In the genomic region with DNA sequence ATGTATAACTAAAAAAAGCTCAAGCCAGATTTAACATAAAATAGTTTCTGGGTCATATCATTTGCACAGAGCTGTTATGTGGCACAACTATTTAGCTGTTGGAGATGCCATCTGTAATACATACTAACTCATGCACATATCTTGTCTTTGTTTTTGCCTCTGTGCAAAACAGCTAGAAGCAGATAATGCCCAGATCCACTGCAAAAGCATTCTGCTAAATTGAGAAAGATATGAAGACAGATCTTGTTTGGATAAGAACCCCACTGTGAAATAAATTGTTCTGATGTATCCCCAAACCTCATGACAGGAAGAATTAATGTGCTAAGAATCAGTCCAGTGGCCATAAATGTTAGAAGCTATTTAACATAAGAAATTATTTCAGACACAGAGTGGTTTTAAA, we compare ENCODE assay signal across 26 cellular contexts.
"Had no signal": no experiment of that assay in that cellular context is flagged by ENCODE, and none has a peak within 500 bp of the region (broad histone marks: within the 10 kb centered on the region; RNA-seq: fewer than 3 reads in every experiment).

No MANE protein-coding gene starts in this region.

- H3K27me3 ChIP-seq: stomach, suprapubic skin, testis, thyroid gland, tibial artery, tibial nerve, transverse colon, upper lobe of left lung, upper lobe of right lung, uterus, vagina had no signal

- H3K4me3 ChIP-seq: stomach, suprapubic skin, testis, thoracic aorta, thyroid gland, tibial artery, tibial nerve, transverse colon, upper lobe of left lung, upper lobe of right lung, uterus, vagina had no signal

- H3K27ac ChIP-seq: stomach, suprapubic skin, testis, thoracic aorta, thyroid gland, tibial artery, tibial nerve, transverse colon, upper lobe of left lung, upper lobe of right lung, uterus, vagina had no signal

- DNase-seq: stimulated activated CD4-positive, alpha-beta T cell treated with anti-CD3 and anti-CD28 coated beads, Interleukin-2, amount 100 ng/mL, for 48 hours; stimulated activated CD4-positive, alpha-beta T cell treated with anti-CD3 and anti-CD28 coated beads, Interleukin-4, amount 100 ng/mL, for 1 hour; stimulated activated CD4-positive, alpha-beta T cell treated with anti-CD3 and anti-CD28 coated beads, Interleukin-4, amount 100 ng/mL, for 24 hours; stimulated activated CD4-positive, alpha-beta T cell treated with anti-CD3 and anti-CD28 coated beads, Interleukin-4, amount 100 ng/mL, for 4 hours; stimulated activated CD8-positive, alpha-beta memory T cell treated with anti-CD3 and anti-CD28 coated beads, Interleukin-4, amount 100 ng/mL, for 48 hours; stimulated activated naive B cell treated with anti-CD40 and anti-IgM and Interleukin-4, amounts not matched to agents 10 μg/mL and 1 μg/mL and 100 μg/mL, for 72 hours; stimulated activated naive CD4-positive, alpha-beta T cell; stimulated activated naive CD4-positive, alpha-beta T cell treated with Interleukin-2 at 50 U/mL for 16 hours; stimulated activated naive CD8-positive, alpha-beta T cell treated with anti-CD3 and anti-CD28 coated beads, Interleukin-15, amount 100 ng/mL, for 72 hours; stimulated activated naive CD8-positive, alpha-beta T cell treated with anti-CD3 and anti-CD28 coated beads, Interleukin-15, Interleukin-2, amounts not matched to agents 100 U/mL and 50 U/mL, for 24 hours; stomach; substantia nigra; testis; thyroid gland; tibial artery; transverse colon; trophoblast cell; upper lobe of left lung; upper lobe of right lung; uterus had no signal

- H3K4me1 ChIP-seq: stomach, suprapubic skin, testis, tibial artery, tibial nerve, transverse colon, upper lobe of left lung, upper lobe of right lung, uterus, vagina had no signal

- ATAC-seq: stimulated activated effector memory CD8-positive, alpha-beta T cell treated with anti-CD3 and anti-CD28 coated beads, Interleukin-12 subunit alpha, Interleukin-12 subunit beta, amount 100 ng/mL, for 72 hours; stimulated activated memory B cell treated with anti-CD40 and anti-IgM and Interleukin-4, amounts not matched to agents 10 μg/mL and 1 μg/mL and 100 μg/mL, for 72 hours; stimulated activated naive B cell treated with anti-CD40 and anti-IgM and Interleukin-4, amounts not matched to agents 10 μg/mL and 1 μg/mL and 100 μg/mL, for 72 hours; stimulated activated naive CD8-positive, alpha-beta T cell treated with anti-CD3 and anti-CD28 coated beads, Interleukin-15, amount 100 ng/mL, for 72 hours; stimulated activated naive CD8-positive, alpha-beta T cell treated with anti-CD3 and anti-CD28 coated beads, Interleukin-15, Interleukin-2, amounts not matched to agents 100 U/mL and 50 U/mL, for 24 hours; upper lobe of right lung had no signal

- H3K36me3 ChIP-seq: suprapubic skin, thoracic aorta, thyroid gland, transverse colon, upper lobe of left lung, upper lobe of right lung, uterus, vagina had no signal

- H3K9me3 ChIP-seq: suprapubic skin, testis, thoracic aorta, thyroid gland, transverse colon, upper lobe of left lung, upper lobe of right lung, uterus, vagina had no signal
